In the genomic region with DNA sequence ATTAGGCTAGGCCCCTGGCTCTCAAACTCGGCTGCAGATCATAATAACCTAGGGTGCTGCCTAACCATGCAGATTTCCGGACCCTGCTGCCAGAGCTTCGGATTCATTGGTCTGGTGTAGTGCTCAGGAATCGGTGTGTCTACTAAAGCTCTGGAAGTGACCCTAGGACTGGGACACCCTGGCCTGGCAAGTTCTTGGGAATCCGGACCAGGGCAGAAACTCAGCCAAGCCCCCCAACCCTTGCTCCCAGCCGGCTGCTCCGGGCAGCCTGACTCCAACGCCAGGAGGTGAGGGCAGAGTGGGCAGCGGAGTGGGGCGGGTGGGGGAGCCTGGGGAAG, we compare ENCODE assay signal across 17 cellular contexts. TPM values are rescaled to one million over a fixed set of nuclear protein-coding genes. Genes with fewer than 3 reads are reported as not detected.
DNase-seq lines count a peak whose midpoint lies in the region; ATAC-seq and TF ChIP-seq lines count a peak whose summit lies in the region.
"Had no signal": no experiment of that assay in that cellular context is flagged by ENCODE, and none has a peak within 500 bp of the region (broad histone marks: within the 10 kb centered on the region; RNA-seq: fewer than 3 reads in every experiment).

No MANE protein-coding gene starts in this region.

- H3K4me1 ChIP-seq in mesendoderm (ENCODE audit: control insufficient read depth, low read depth, low read length) (peaks cover 7% of the 10 kb centered on the region), smooth muscle cell (ENCODE audit: low read depth) (peaks cover 20% of the 10 kb centered on the region), ovary (ENCODE audit: insufficient read depth) (no peaks in the 10 kb centered on the region)

- intact Hi-C loops in ovary (cut with DNase I), result no loop called here

- H4K5ac ChIP-seq in mesendoderm (ENCODE audit: low read length), result no peak overlapping the region

- H3K9me3 ChIP-seq in smooth muscle cell (replicated peaks; ENCODE audit: low read depth) (no peaks in the 10 kb centered on the region), ovary (no peaks in the 10 kb centered on the region)

- H3K9ac ChIP-seq in mesendoderm (ENCODE audit: low read length) (peak overlapping the region; percentile 64), smooth muscle cell (ENCODE audit: low read depth) (peak overlapping the region; percentile 39)

- H2BK15ac ChIP-seq in mesendoderm (replicated peaks; ENCODE audit: low read depth), result peak overlapping the region; percentile 14

- H3K4ac ChIP-seq in mesendoderm (ENCODE audit: low read depth, low read length), result peak overlapping the region; percentile 90

- H3K27me3 ChIP-seq in H7 (ENCODE audit: control insufficient read depth, insufficient read depth, low read length), result peaks cover 23% of the 10 kb centered on the region
- H3K27me3 ChIP-seq in mesendoderm (ENCODE audit: insufficient read depth, low read length, poor library complexity), result no peaks in the 10 kb centered on the region
- no peaks in the 10 kb centered on the region for H3K27me3 ChIP-seq in smooth muscle cell (ENCODE audit: low read depth)
- H3K27me3 ChIP-seq in ovary, result no peaks in the 10 kb centered on the region
- H3K27me3 ChIP-seq: Peyer's patch had no signal

- H3K4me2 ChIP-seq in mesendoderm (ENCODE audit: low read length) (no peak overlapping the region), smooth muscle cell (peak overlapping the region; percentile 99)

- DNase-seq in H7 (no peak), cerebellum (ENCODE audit: low spot score) (peak; percentile 28), mesendoderm (no peak), smooth muscle cell (lab: John Stamatoyannopoulos, UW; ENCODE audit: unreplicated experiment) (no peak), ovary (no peak), activated gamma-delta T cell treated with Interleukin-2 at 50 U/mL for 16 hours (no peak)
- DNase-seq: activated T-cell treated with anti-CD3 and anti-CD28 coated beads, Interleukin-2, amount 50 U/mL, for 24 hours; CD4-positive, CD25-positive, alpha-beta regulatory T cell; IMR-90; mucosa of descending colon; NCI-H446 treated with DMSO at 0.1 percent for 48 hours; Peyer's patch; right cardiac atrium; stimulated activated CD4-positive, alpha-beta T cell treated with anti-CD3 and anti-CD28 coated beads, Interleukin-4, amount 100 ng/mL, for 4 hours; T-helper 1 cell had no signal

- H3K4me3 ChIP-seq in H7 (ENCODE audit: insufficient read depth, low read depth, low read length), result peak overlapping the region; percentile 39
- H3K4me3 ChIP-seq in mesendoderm (ENCODE audit: low read length), result no peak overlapping the region
- H3K4me3 ChIP-seq in smooth muscle cell, result peak overlapping the region; percentile 67
- H3K4me3 ChIP-seq in ovary, result no peak overlapping the region
- H3K4me3 ChIP-seq: mucosa of descending colon had no signal

- H3K27ac ChIP-seq in mesendoderm (ENCODE audit: low read depth, low read length), result peak overlapping the region; percentile 60
- no peak overlapping the region for H3K27ac ChIP-seq in smooth muscle cell (ENCODE audit: low read depth)
- no peak overlapping the region for H3K27ac ChIP-seq in ovary
- H3K27ac ChIP-seq: Peyer's patch had no signal

- H3K79me2 ChIP-seq in mesendoderm (ENCODE audit: control insufficient read depth, insufficient read depth, low read length) (peaks cover 3% of the 10 kb centered on the region), smooth muscle cell (ENCODE audit: low read depth) (no peaks in the 10 kb centered on the region)

- peak overlapping the region; percentile 86 for H2AFZ ChIP-seq in smooth muscle cell (ENCODE audit: low read depth)

- H3K56ac ChIP-seq in mesendoderm (ENCODE audit: low read length), result peak overlapping the region; percentile 78

- no peak for ATAC-seq in GM19328 (IDR thresholded peaks at IDR 0.05; ENCODE audit: unreplicated experiment)
- ATAC-seq: stimulated activated effector memory CD8-positive, alpha-beta T cell treated with anti-CD3 and anti-CD28 coated beads, Interleukin-12 subunit alpha, Interleukin-12 subunit beta, amount 100 ng/mL, for 72 hours had no signal

- peaks cover 5% of the 10 kb centered on the region for H3F3A ChIP-seq in smooth muscle cell (ENCODE audit: low read depth)

- no CpG with 5 or more reads among the region's 10 CpGs for WGBS in mesendoderm (ENCODE audit: extremely low coverage, insufficient coverage, low lambda C conversion rate)
- WGBS in smooth muscle cell (ENCODE audit: low lambda C conversion rate), result 58% methylated on average over 5 of the region's 10 CpGs
- 67 to 78% (median 69%) methylated on average over 7 to 10 of the region's 10 CpGs for WGBS in ovary, 3 donors

- H3K18ac ChIP-seq in mesendoderm (ENCODE audit: low read length), result peak overlapping the region; percentile 85

- no peak overlapping the region for H2BK5ac ChIP-seq in mesendoderm (ENCODE audit: low read length)

- H4K20me1 ChIP-seq in smooth muscle cell (ENCODE audit: low read depth), result no peaks in the 10 kb centered on the region

- no peak overlapping the region for H2AK5ac ChIP-seq in mesendoderm (ENCODE audit: low read length)

- H2BK120ac ChIP-seq in mesendoderm (ENCODE audit: low read depth, low read length), result no peak overlapping the region

- no peak for TF ChIP-seq EP300 in ovary (IDR thresholded peaks at IDR 0.05)

- no peak for TF ChIP-seq POLR2A in ovary (IDR thresholded peaks at IDR 0.05)

- TF ChIP-seq CTCF in smooth muscle cell (IDR thresholded peaks at IDR 0.05; ENCODE audit: borderline replicate concordance, insufficient read depth, poor library complexity, severe bottlenecking) (no peak), ovary (IDR thresholded peaks at IDR 0.05) (no peak)

- H3K36me3 ChIP-seq in H7 (replicated peaks; ENCODE audit: control insufficient read depth, insufficient read depth, low read length) (no peaks in the 10 kb centered on the region), mesendoderm (ENCODE audit: control insufficient read depth, insufficient read depth, low read length) (no peaks in the 10 kb centered on the region), smooth muscle cell (ENCODE audit: low read depth) (no peaks in the 10 kb centered on the region), ovary (no peaks in the 10 kb centered on the region)
- H3K36me3 ChIP-seq: Peyer's patch had no signal

- H3K79me1 ChIP-seq in mesendoderm (ENCODE audit: low read length), result peaks cover 4% of the 10 kb centered on the region

- peak overlapping the region; percentile 29 for H3K23ac ChIP-seq in mesendoderm (ENCODE audit: low read length)

- H4K8ac ChIP-seq in mesendoderm (ENCODE audit: low read depth, low read length), result no peak overlapping the region

RNA-seq across cellular contexts. Expression of a gene that starts 23.0 kb away (rescaled TPM):
- 38.3 and 39.7 TPM in 2 replicates for total RNA-seq in H7 (2014; rRNA removed; shearing (Covaris generic))
- total RNA-seq in cerebellum (19.8 TPM), smooth muscle cell (2.6 and 3.2 TPM in 2 replicates), ovary (1 to 10 TPM in 4 of 7 donors, under 1 TPM in 3; 0.11 to 1.8 (median 1.2) TPM)
- 44.0 TPM for polyA plus RNA-seq in mesendoderm (2013, experiment 1 of 2)
- polyA plus RNA-seq in mesendoderm (2013, experiment 2 of 2), result 43.7 TPM
- polyA plus RNA-seq in smooth muscle cell (5.9 and 8.5 TPM in 2 replicates), ovary (under 1 TPM; 0.47 to 0.48 TPM)
- total RNA-seq: CD4-positive, CD25-positive, alpha-beta regulatory T cell; Peyer's patch had no signal
- polyA plus RNA-seq: CD4-positive, CD25-positive, alpha-beta regulatory T cell had no signal

RNA-seq across cellular contexts. Expression of a gene that starts 50.3 kb away (rescaled TPM):
- total RNA-seq in H7 (2014; rRNA removed; shearing (Covaris generic)), result not detected in 2 replicates
- not detected for total RNA-seq in cerebellum
- not detected for polyA plus RNA-seq in mesendoderm (2013, experiment 1 of 2)
- not detected for polyA plus RNA-seq in mesendoderm (2013, experiment 2 of 2)
- not detected in 2 replicates for total RNA-seq in smooth muscle cell
- polyA plus RNA-seq in smooth muscle cell, result not detected in 2 replicates
- total RNA-seq in ovary, result 10 to 100 TPM in 5 of 7 donors, not detected in 2; 22.1 to 67.7 (median 29.6) TPM
- polyA plus RNA-seq in ovary, result not detected
- total RNA-seq: CD4-positive, CD25-positive, alpha-beta regulatory T cell; IMR-90; Peyer's patch had no signal
- polyA plus RNA-seq: CD4-positive, CD25-positive, alpha-beta regulatory T cell; IMR-90; right cardiac atrium had no signal

RNA-seq across cellular contexts. Expression of a gene that starts 59.0 kb away (rescaled TPM):
- not detected in 2 replicates for total RNA-seq in H7 (2014; rRNA removed; shearing (Covaris generic))
- total RNA-seq in cerebellum, result not detected
- polyA plus RNA-seq in mesendoderm (2013, experiment 1 of 2), result not detected
- not detected for polyA plus RNA-seq in mesendoderm (2013, experiment 2 of 2)
- total RNA-seq in smooth muscle cell, result not detected in 2 replicates
- polyA plus RNA-seq in smooth muscle cell, result not detected in 2 replicates
- not detected for total RNA-seq in ovary
- not detected for polyA plus RNA-seq in ovary
- total RNA-seq: CD4-positive, CD25-positive, alpha-beta regulatory T cell; IMR-90; mucosa of descending colon; Peyer's patch had no signal
- polyA plus RNA-seq: CD4-positive, CD25-positive, alpha-beta regulatory T cell; IMR-90; right cardiac atrium had no signal

Comparison
In these comparisons a context has a peak if more than half of its experiments do, and no peak if none do; other contexts are left out.
1. H3K4me3 ChIP-seq: peak in H7 (single experiment) and smooth muscle cell (single experiment); none in mesendoderm (single experiment) and ovary (single experiment).